Comparison of ENCODE assay signal across 13 cellular contexts in the genomic region with DNA sequence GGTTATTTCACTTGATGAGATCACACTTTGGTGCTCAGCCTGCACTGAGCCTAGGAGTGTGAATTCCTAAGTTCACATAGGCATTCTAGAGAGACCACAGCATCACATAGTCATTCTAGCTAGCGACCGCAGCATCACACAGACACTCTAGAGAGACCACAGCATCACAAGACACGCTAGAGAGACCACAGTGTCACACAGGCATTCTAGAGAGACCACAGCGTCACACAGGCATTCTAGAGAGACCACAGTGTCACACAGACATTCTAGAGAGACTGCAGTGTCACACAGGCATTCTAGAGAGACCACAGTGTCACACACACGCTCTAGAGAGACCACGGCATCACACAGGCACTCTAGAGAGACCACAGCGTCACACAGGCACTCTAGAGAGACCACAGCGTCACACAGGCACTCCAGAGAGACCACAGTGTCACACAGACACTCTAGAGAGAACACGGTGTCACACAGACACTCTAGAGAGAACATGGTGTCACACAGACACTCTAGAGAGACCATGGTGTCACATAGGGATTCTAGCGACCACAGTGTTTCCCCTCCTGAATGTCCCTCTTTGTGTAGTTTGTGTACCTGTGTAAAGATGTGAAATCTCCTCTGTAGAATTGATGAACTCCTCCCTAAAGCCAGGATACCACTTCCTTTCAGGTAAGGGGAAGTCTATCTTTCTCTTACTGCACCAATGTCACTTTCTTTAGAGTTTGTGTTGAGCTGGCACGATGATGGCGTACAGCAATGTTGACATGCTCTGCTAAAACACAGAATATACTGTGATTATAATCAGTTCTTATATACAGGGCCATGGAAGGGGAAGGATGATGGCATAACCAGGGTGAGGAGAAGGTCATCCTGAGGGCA.
DNase-seq lines count a peak whose midpoint lies in the region; ATAC-seq and TF ChIP-seq lines count a peak whose summit lies in the region.
"Had no signal": no experiment of that assay in that cellular context is flagged by ENCODE, and none has a peak within 500 bp of the region (broad histone marks: within the 10 kb centered on the region; RNA-seq: fewer than 3 reads in every experiment).

No MANE protein-coding gene starts in this region.

- POLR2A ChIA-PET in CD4-positive, alpha-beta memory T cell (lab: Charles Lee; ENCODE audit: partially characterized antibody), result interaction anchor here (0.7 to 1.8 kb wide), 5 partner anchors 11 to 21 kb away, joined by 3 to 6 read pairs (median 3); no protein-coding TSS in a partner anchor
- POLR2A ChIA-PET in GM10248 (lab: Yijun Ruan, JAX), result no interaction called here

- CTCF ChIA-PET in CD4-positive, alpha-beta memory T cell (lab: Charles Lee; ENCODE audit: partially characterized antibody), result interaction anchor here (0.6 kb wide), 1 partner anchor 19 kb away, joined by 3 read pairs; no protein-coding TSS in a partner anchor
- CTCF ChIA-PET in mammary epithelial cell (lab: Charles Lee; ENCODE audit: low non-redundant PET), result no interaction called here
- CTCF ChIA-PET in GM10248 (lab: Yijun Ruan, JAX), result interaction anchor here (1.5 kb wide), 1 partner anchor 7 kb away, joined by 3 read pairs; no protein-coding TSS in a partner anchor

- no peak for TF ChIP-seq CTCF in mucosa of descending colon (IDR thresholded peaks at IDR 0.05)
- no peak for TF ChIP-seq CTCF in mammary epithelial cell (conservative IDR thresholded peaks at IDR 0.05 in 1 of 2, IDR thresholded peaks at IDR 0.05 in 1 of 2; ENCODE audit: extremely low read depth in 1 of 2, insufficient read depth in 1 of 2, low read depth in 1 of 2, low read length in 2 of 2)
- TF ChIP-seq CTCF in GM10248 (IDR thresholded peaks at IDR 0.05; ENCODE audit: control extremely low read depth, extremely low read depth, low read depth, missing control alignments), result no peak

- H3K4me3 ChIP-seq in CD4-positive, alpha-beta memory T cell (ENCODE audit: low read length in 2 of 2), result no peak overlapping the region
- H3K4me3 ChIP-seq in mucosa of descending colon (no peak overlapping the region), mammary epithelial cell (replicated peaks in 1 of 3; ENCODE audit: insufficient read depth in 1 of 3, low read depth in 2 of 3, low read length in 3 of 3) (no peak overlapping the region)
- H3K4me3 ChIP-seq: GM23248 had no signal

- no peaks in the 10 kb centered on the region for H3K27me3 ChIP-seq in CD4-positive, alpha-beta memory T cell (ENCODE audit: insufficient read depth, low read length)
- no peaks in the 10 kb centered on the region for H3K27me3 ChIP-seq in mammary epithelial cell (ENCODE audit: insufficient read depth, low read length)

- H3K9ac ChIP-seq in mammary epithelial cell (ENCODE audit: insufficient read depth, low read length), result no peak overlapping the region
- H3K9ac ChIP-seq: GM23248 had no signal

- no TSS peak for BruUV-seq in mammary epithelial cell (replicated peaks; lab: Mats Ljungman, UMichigan)

- WGBS in mammary epithelial cell (ENCODE audit: low coverage, missing lambda C conversion rate), result 86% methylated on average over 12 of the region's 12 CpGs

- peaks cover 19% of the 10 kb centered on the region for H3K4me1 ChIP-seq in CD4-positive, alpha-beta memory T cell (ENCODE audit: insufficient read depth, low read length)
- H3K4me1 ChIP-seq in mucosa of descending colon (ENCODE audit: low read depth) (no peaks in the 10 kb centered on the region), mammary epithelial cell (ENCODE audit: insufficient read depth, low read length) (peaks cover 20% of the 10 kb centered on the region)

- H3K79me2 ChIP-seq in mammary epithelial cell (ENCODE audit: insufficient read depth, low read length), result no peaks in the 10 kb centered on the region

- no peaks in the 10 kb centered on the region for H3K27me3 Mint-ChIP-seq in CD4-positive, alpha-beta memory T cell
- H3K27me3 Mint-ChIP-seq in activated T-cell treated with anti-CD3 and anti-CD28 coated beads, Interleukin-2, amount 50 U/mL, for 4 hours (ENCODE audit: low read depth), result no peaks in the 10 kb centered on the region

- peak overlapping the region; percentile 68 to 89 (median 73) for H3K27ac Mint-ChIP-seq in CD4-positive, alpha-beta memory T cell

- peaks cover 9 to 24% (median 17%) of the 10 kb centered on the region in 4 donors for H3K4me1 Mint-ChIP-seq in CD4-positive, alpha-beta memory T cell
- peaks cover 26% of the 10 kb centered on the region for H3K4me1 Mint-ChIP-seq in activated T-cell treated with anti-CD3 and anti-CD28 coated beads, Interleukin-2, amount 50 U/mL, for 4 hours (ENCODE audit: low read depth)

- H3K36me3 Mint-ChIP-seq in CD4-positive, alpha-beta memory T cell, result peaks cover 0 to 4% of the 10 kb centered on the region in 2 donors
- H3K36me3 Mint-ChIP-seq in activated T-cell treated with anti-CD3 and anti-CD28 coated beads, Interleukin-2, amount 50 U/mL, for 4 hours (ENCODE audit: insufficient read depth), result no peaks in the 10 kb centered on the region

- no peak overlapping the region for H3K4me2 ChIP-seq in mammary epithelial cell (ENCODE audit: insufficient read depth, low read depth, low read length)

- peaks cover 0 to 2% (median 0%) of the 10 kb centered on the region in 8 donors for H3K9me3 Mint-ChIP-seq in CD4-positive, alpha-beta memory T cell
- no peaks in the 10 kb centered on the region for H3K9me3 Mint-ChIP-seq in activated T-cell treated with anti-CD3 and anti-CD28 coated beads, Interleukin-2, amount 50 U/mL, for 4 hours

- H4K20me1 ChIP-seq in mammary epithelial cell (ENCODE audit: insufficient read depth, low read length), result no peaks in the 10 kb centered on the region

- H3K4me3 Mint-ChIP-seq in CD4-positive, alpha-beta memory T cell, result peak overlapping the region in 2 of 8 donors; percentile 3 to 49
- H3K4me3 Mint-ChIP-seq in activated T-cell treated with anti-CD3 and anti-CD28 coated beads, Interleukin-2, amount 50 U/mL, for 4 hours, result no peak overlapping the region

- dilution Hi-C loops in mammary epithelial cell (cut with HindIII; ENCODE audit: low sequenced_read_pairs), result no loop called here

- H3K36me3 ChIP-seq in CD4-positive, alpha-beta memory T cell (ENCODE audit: insufficient read depth, low read length), result no peaks in the 10 kb centered on the region
- H3K36me3 ChIP-seq in mucosa of descending colon (ENCODE audit: low read depth) (no peaks in the 10 kb centered on the region), mammary epithelial cell (ENCODE audit: insufficient read depth, low read length) (no peaks in the 10 kb centered on the region)

- intact Hi-C loops in CD4-positive, alpha-beta memory T cell (cut with micrococcal nuclease), result no loop called here
- intact Hi-C loops in mucosa of descending colon (cut with DNase I, micrococcal nuclease), result no loop called here
- intact Hi-C loops in mammary epithelial cell (cut with micrococcal nuclease), result no loop called here

- H2AFZ ChIP-seq in mammary epithelial cell (ENCODE audit: low read depth, low read length), result no peak overlapping the region
- H2AFZ ChIP-seq: GM23248 had no signal

- in situ Hi-C loops in mammary epithelial cell (cut with MboI; ENCODE audit: low sequenced_read_pairs in 2 of 2), result no loop called here

- peak; percentile 16 to 51 (median 45) for DNase-seq in CD4-positive, alpha-beta memory T cell
- DNase-seq in activated T-cell treated with anti-CD3 and anti-CD28 coated beads, Interleukin-2, amount 50 U/mL, for 4 hours, result no peak
- DNase-seq in mucosa of descending colon (no peak), mammary epithelial cell (no peak), GM10248 (ENCODE audit: extremely low spot score) (no peak), NCI-H1436 (lab: John Stamatoyannopoulos, UW) (no peak), NCI-H526 (lab: John Stamatoyannopoulos, UW) (no peak)
- DNase-seq: amygdala; GM23248; hippocampal formation; NCI-H1092; NK-92 treated with Interleukin-12 subunit alpha and Interleukin-12 subunit beta, amount 100 ng/mL, for 24 hours had no signal

- no peak overlapping the region for H3K27ac ChIP-seq in CD4-positive, alpha-beta memory T cell (ENCODE audit: low read depth, low read length)
- H3K27ac ChIP-seq in mammary epithelial cell (ENCODE audit: insufficient read depth, low read depth, low read length), result no peak overlapping the region
- H3K27ac ChIP-seq: GM23248 had no signal

- peak; percentile 60 for ATAC-seq in GM19351 (IDR thresholded peaks at IDR 0.05; ENCODE audit: unreplicated experiment)
- ATAC-seq in activated T-cell treated with anti-CD3 and anti-CD28 coated beads, Interleukin-2, amount 50 U/mL, for 4 hours, result peak; percentile 63 to 85
- peak; percentile 18 for ATAC-seq in mucosa of descending colon

- H3K9me3 ChIP-seq in CD4-positive, alpha-beta memory T cell (ENCODE audit: control insufficient read depth in 1 of 2, low read length in 2 of 2), result no peaks in the 10 kb centered on the region
- no peaks in the 10 kb centered on the region for H3K9me3 ChIP-seq in mucosa of descending colon
- H3K9me3 ChIP-seq in mammary epithelial cell (replicated peaks; ENCODE audit: insufficient read depth, low read length), result no peaks in the 10 kb centered on the region

Comparison
In these comparisons a context has a peak if more than half of its experiments do, and no peak if none do; other contexts are left out.
1. DNase-seq: peak in CD4-positive, alpha-beta memory T cell (5 of 5); none in activated T-cell treated with anti-CD3 and anti-CD28 coated beads, Interleukin-2, amount 50 U/mL, for 4 hours (single experiment), mucosa of descending colon (0 of 3), mammary epithelial cell (single experiment), GM10248 (single experiment), NCI-H1436 (single experiment) and NCI-H526 (0 of 2).
2. ATAC-seq: peak in every context shown above with its lines; median percentile 74 in activated T-cell treated with anti-CD3 and anti-CD28 coated beads, Interleukin-2, amount 50 U/mL, for 4 hours; 60 in GM19351; 18 in mucosa of descending colon.